ENCODE assay signal across 19 cellular contexts in genomic region chr3:119494597-119494996, GRCh38. TPM values are rescaled to one million over a fixed set of nuclear protein-coding genes. Genes with fewer than 3 reads are reported as not detected.
A peak's percentile ranks its signal among the peaks of the same experiment; 100 is the strongest.
DNase-seq lines count a peak whose midpoint lies in the region; ATAC-seq and TF ChIP-seq lines count a peak whose summit lies in the region.
"Had no signal": no experiment of that assay in that cellular context is flagged by ENCODE, and none has a peak within 500 bp of the region (broad histone marks: within the 10 kb centered on the region; RNA-seq: fewer than 3 reads in every experiment).

No MANE protein-coding gene starts in this region.

- DNase-seq in AG10803 (ENCODE audit: low read depth) (no peak), OCI-M1 (lab: John Stamatoyannopoulos, UW) (peak; percentile 11), fibroblast of the aortic adventitia (ENCODE audit: low read depth) (no peak), omental fat pad (ENCODE audit: low spot score) (no peak), D341Med (ENCODE audit: low spot score) (no peak), left ventricle myocardium superior (no peak)
- DNase-seq: activated B cell treated with CpG ODN at 0.5 μM for 24 hours; activated CD8-positive, alpha-beta memory T cell treated with anti-CD3 and anti-CD28 coated beads, Interleukin-2, amount 10 ng/mL, durations not matched to agents 7 days and 5 days; activated effector memory CD4-positive, alpha-beta T cell treated with Interleukin-2 at 50 U/mL for 16 hours; Caco-2; central memory CD4-positive, alpha-beta T cell; effector memory CD4-positive, alpha-beta T cell; left cardiac atrium; NCI-H146; NCI-H226; SHP77 treated with DMSO at 0.1 percent for 48 hours had no signal

- H3K4me3 ChIP-seq in AG10803 (ENCODE audit: low read length), result no peak overlapping the region
- no peak overlapping the region for H3K4me3 ChIP-seq in fibroblast of the aortic adventitia (ENCODE audit: low read depth, low read length)
- H3K4me3 ChIP-seq: HAP-1 had no signal

- ATAC-seq in omental fat pad (ENCODE audit: low FRiP score) (no peak), HG02798 (IDR thresholded peaks at IDR 0.05; ENCODE audit: poor library complexity, unreplicated experiment) (no peak), left ventricle myocardium superior (no peak)
- ATAC-seq: activated CD8-positive, alpha-beta memory T cell treated with anti-CD3 and anti-CD28 coated beads, Interleukin-2, amount 10 ng/mL, durations not matched to agents 7 days and 5 days; left cardiac atrium had no signal

- intact Hi-C loops in left ventricle myocardium superior (cut with micrococcal nuclease), result no loop called here

- peak; percentile 4; the same call in 1 of the 2 replicates for TF ChIP-seq CTCF in AG10803 (conservative IDR thresholded peaks at IDR 0.05; ENCODE audit: low read length)
- 0 out of 2 replicates have a peak, but pooled peaks have one; percentile 11 for TF ChIP-seq CTCF in GM12874 (IDR thresholded peaks at IDR 0.05; ENCODE audit: insufficient read depth, low read depth, low read length)
- TF ChIP-seq CTCF in fibroblast of the aortic adventitia (IDR thresholded peaks at IDR 0.05; ENCODE audit: insufficient read depth, low read length), result peak; percentile 12
- TF ChIP-seq CTCF in omental fat pad (IDR thresholded peaks at IDR 0.05), result no peak

RNA-seq across cellular contexts. Expression of gene TIMMDC1, which starts 3.8 kb away (rescaled TPM):
- total RNA-seq in fibroblast of the aortic adventitia (ENCODE audit: low replicate concordance) (65.6 and 134 TPM in 2 replicates), omental fat pad (10 to 100 TPM; 23.7 to 55.5 (median 42.1) TPM), left ventricle myocardium superior (349 TPM)

RNA-seq across cellular contexts. Expression of gene POGLUT1, which starts 25.8 kb away (rescaled TPM):
- 6.1 and 23.0 TPM in 2 replicates for total RNA-seq in fibroblast of the aortic adventitia (ENCODE audit: low replicate concordance)
- total RNA-seq in omental fat pad, result 10 to 100 TPM; 15.0 to 28.2 (median 17.7) TPM
- 6.4 TPM for total RNA-seq in left ventricle myocardium superior

RNA-seq across cellular contexts. Expression of gene TMEM39A, which starts 31.2 kb away (rescaled TPM):
- total RNA-seq in fibroblast of the aortic adventitia (ENCODE audit: low replicate concordance), result 56.7 and 68.7 TPM in 2 replicates
- total RNA-seq in omental fat pad, result 10 to 100 TPM; 54.7 to 60.2 (median 56.9) TPM
- total RNA-seq in left ventricle myocardium superior, result 17.5 TPM

Comparison
In these comparisons a context has a peak if more than half of its experiments do, and no peak if none do; other contexts are left out.
1. CTCF ChIP-seq: peak in AG10803 (single experiment), GM12874 (single experiment) and fibroblast of the aortic adventitia (single experiment); none in omental fat pad (0 of 3).